8 cellular contexts compared by ENCODE assay signal in the genomic region with DNA sequence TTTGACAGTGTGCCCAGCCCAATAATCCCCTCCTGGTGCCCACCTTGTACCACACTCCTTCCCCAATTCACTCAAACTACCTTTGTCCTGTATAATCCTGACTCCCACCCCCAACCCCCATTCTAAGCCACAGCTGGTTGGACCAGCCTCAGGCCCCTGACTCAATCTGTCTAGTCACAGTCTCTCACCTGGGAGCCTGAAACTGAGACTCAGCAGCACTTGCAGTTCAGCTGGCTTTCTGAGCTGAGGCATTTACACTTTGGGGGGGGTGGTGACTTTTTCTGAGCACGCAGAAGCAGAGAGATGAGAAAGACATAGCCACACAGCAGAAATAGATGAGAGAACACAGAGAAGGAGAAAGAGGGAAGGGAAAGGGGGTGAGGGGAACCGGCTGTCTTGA.
DNase-seq lines count a peak whose midpoint lies in the region; ATAC-seq and TF ChIP-seq lines count a peak whose summit lies in the region.

No MANE protein-coding gene starts in this region.

- H3K36me3 ChIP-seq in sigmoid colon, result no peaks in the 10 kb centered on the region

- TF ChIP-seq EP300 in sigmoid colon (IDR thresholded peaks at IDR 0.05), result no peak

- H3K27ac Mint-ChIP-seq in activated CD4-positive, alpha-beta T cell treated with anti-CD3 and anti-CD28 coated beads, Interleukin-2, amount 10 ng/mL, durations not matched to agents 24 days and 14 days, result peak overlapping the region; percentile 25

- no peak for TF ChIP-seq CTCF in sigmoid colon (IDR thresholded peaks at IDR 0.05)

- no peaks in the 10 kb centered on the region for H3K9me3 ChIP-seq in sigmoid colon

- peaks cover 4% of the 10 kb centered on the region for H3K9me3 Mint-ChIP-seq in activated CD4-positive, alpha-beta T cell treated with anti-CD3 and anti-CD28 coated beads, Interleukin-2, amount 10 ng/mL, durations not matched to agents 24 days and 14 days

- peaks cover 0 to 8% (median 1%) of the 10 kb centered on the region in 4 donors for H3K4me1 ChIP-seq in sigmoid colon

- H3K4me1 Mint-ChIP-seq in activated CD4-positive, alpha-beta T cell treated with anti-CD3 and anti-CD28 coated beads, Interleukin-2, amount 10 ng/mL, durations not matched to agents 24 days and 14 days, result peaks cover 15% of the 10 kb centered on the region

- WGBS in sigmoid colon, 2 donors, result 73 to 77% methylated on average over 2 of the region's 2 CpGs

- intact Hi-C loops in activated CD4-positive, alpha-beta T cell treated with anti-CD3 and anti-CD28 coated beads, Interleukin-2, amount 10 ng/mL, durations not matched to agents 24 days and 14 days (cut with micrococcal nuclease), result loop anchor here (1.0 to 5.0 kb wide), 2 partner anchors 150 to 245 kb away; no protein-coding TSS in a partner anchor
- intact Hi-C loops in sigmoid colon (cut with DNase I), result no loop called here

- peak overlapping the region; percentile 27 for H3K4me3 Mint-ChIP-seq in activated CD4-positive, alpha-beta T cell treated with anti-CD3 and anti-CD28 coated beads, Interleukin-2, amount 10 ng/mL, durations not matched to agents 24 days and 14 days

- ATAC-seq in GM21786 (IDR thresholded peaks at IDR 0.05; ENCODE audit: unreplicated experiment) (peak; percentile 77), HG03460 (IDR thresholded peaks at IDR 0.05; ENCODE audit: unreplicated experiment) (peak; percentile 90)

- H3K27me3 Mint-ChIP-seq in activated CD4-positive, alpha-beta T cell treated with anti-CD3 and anti-CD28 coated beads, Interleukin-2, amount 10 ng/mL, durations not matched to agents 24 days and 14 days, result no peaks in the 10 kb centered on the region

- no peaks in the 10 kb centered on the region for H3K27me3 ChIP-seq in sigmoid colon

- H3K27ac ChIP-seq in sigmoid colon, result no peak overlapping the region

- H3K4me3 ChIP-seq in sigmoid colon, result no peak overlapping the region

- DNase-seq in activated CD4-positive, alpha-beta T cell treated with anti-CD3 and anti-CD28 coated beads, Interleukin-2, amount 10 ng/mL, durations not matched to agents 24 days and 14 days, result peak; percentile 64
- no peak for DNase-seq in activated CD4-positive, alpha-beta T cell treated with anti-CD3 and anti-CD28 coated beads, Interleukin-2, amount 50 U/mL, for 4 hours
- DNase-seq in stimulated activated CD4-positive, alpha-beta T cell treated with anti-CD3 and anti-CD28 coated beads, Interleukin-2, amount 100 ng/mL, for 24 hours, result peak; percentile 18 to 36
- DNase-seq in sigmoid colon, result no peak
- DNase-seq in anterior cingulate cortex (lab: John Stamatoyannopoulos, UW), result no peak
- DNase-seq in KG1 (lab: John Stamatoyannopoulos, UW), result no peak

- H3K36me3 Mint-ChIP-seq in activated CD4-positive, alpha-beta T cell treated with anti-CD3 and anti-CD28 coated beads, Interleukin-2, amount 10 ng/mL, durations not matched to agents 24 days and 14 days (ENCODE audit: low read depth), result no peaks in the 10 kb centered on the region

- TF ChIP-seq POLR2A in sigmoid colon (IDR thresholded peaks at IDR 0.05), result no peak

Comparison
In these comparisons a context has a peak if more than half of its experiments do, and no peak if none do; other contexts are left out.
1. DNase-seq: peak in activated CD4-positive, alpha-beta T cell treated with anti-CD3 and anti-CD28 coated beads, Interleukin-2, amount 10 ng/mL, durations not matched to agents 24 days and 14 days (single experiment) and stimulated activated CD4-positive, alpha-beta T cell treated with anti-CD3 and anti-CD28 coated beads, Interleukin-2, amount 100 ng/mL, for 24 hours (2 of 2); none in activated CD4-positive, alpha-beta T cell treated with anti-CD3 and anti-CD28 coated beads, Interleukin-2, amount 50 U/mL, for 4 hours (0 of 2), sigmoid colon (single experiment), anterior cingulate cortex (0 of 58) and KG1 (single experiment).